ENCODE assay signal across 8 cellular contexts in the genomic region with DNA sequence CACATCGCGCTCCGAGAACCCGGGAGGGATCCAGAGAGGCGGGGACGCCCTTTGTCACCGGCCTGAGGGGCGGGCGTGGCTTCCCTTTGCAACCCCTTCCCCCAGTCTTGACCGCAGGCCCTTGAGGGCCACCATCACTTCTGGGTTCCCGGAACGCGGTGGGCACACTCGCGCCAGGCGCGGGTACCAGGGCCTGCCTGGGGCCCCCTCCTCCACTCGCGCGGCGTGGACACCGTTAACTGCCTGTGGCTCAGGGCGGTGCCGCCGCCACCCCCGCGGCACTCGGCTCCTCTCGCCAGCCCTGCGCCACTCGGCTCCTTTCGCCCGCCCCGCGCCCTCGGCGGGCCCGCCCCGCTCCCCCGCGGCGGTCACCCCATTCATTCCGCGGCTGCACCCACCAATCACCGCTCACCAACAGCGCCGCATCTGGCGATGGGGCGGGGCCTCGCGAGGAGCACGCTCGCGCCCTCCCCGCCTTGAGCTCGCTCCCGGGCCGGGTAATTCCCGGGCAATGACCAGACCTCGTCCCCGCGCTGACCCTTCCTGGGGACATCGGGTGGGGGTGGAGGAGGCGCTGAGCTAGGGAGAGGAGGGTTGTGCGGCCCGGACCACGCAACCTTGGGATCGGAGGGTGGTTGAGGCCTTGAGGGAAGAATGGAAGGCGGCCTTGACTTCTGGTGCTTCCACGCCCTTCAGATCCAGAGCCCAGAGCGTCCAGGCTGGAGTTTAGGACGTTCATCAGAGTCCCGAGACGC. TPM values are rescaled to one million over a fixed set of nuclear protein-coding genes. Genes with fewer than 3 reads are reported as not detected.
DNase-seq lines count a peak whose midpoint lies in the region; ATAC-seq, FAIRE-seq and TF ChIP-seq lines count a peak whose summit lies in the region.

No MANE protein-coding gene starts in this region.

- peak; percentile 82 for DNase-seq in NCI-H1694 treated with DMSO at 0.1 percent for 48 hours (lab: John Stamatoyannopoulos, UW)
- DNase-seq in T-helper 2 cell, result peak; percentile 79 to 97 (median 87)
- DNase-seq in ascending aorta (ENCODE audit: low spot score in 2 of 2), result peak; percentile 87 to 98
- peak; percentile 97 to 99 (median 99) for DNase-seq in right cardiac atrium
- peak; percentile 66 for DNase-seq in pulmonary artery endothelial cell (ENCODE audit: low read depth, low spot score)
- peak; percentile 99 for DNase-seq in urothelium cell line (ENCODE audit: low spot score)

- FAIRE-seq in urothelium cell line (lab: Jason Lieb, UNC), result peak; percentile 98

- H3K9me3 ChIP-seq in ascending aorta (no peaks in the 10 kb centered on the region), right cardiac atrium (ENCODE audit: control insufficient read depth, low read length) (no peaks in the 10 kb centered on the region)

- H3K4me3 ChIP-seq in ascending aorta (peak overlapping the region; percentile 53 to 80), right cardiac atrium (ENCODE audit: low read length) (peak overlapping the region; percentile 55)

- H3K4me1 ChIP-seq in ascending aorta (peaks cover 0 to 4% of the 10 kb centered on the region in 2 donors), right cardiac atrium (ENCODE audit: control insufficient read depth, insufficient read depth, low read length) (no peaks in the 10 kb centered on the region)

- TF ChIP-seq CTCF in ascending aorta (IDR thresholded peaks at IDR 0.05), result no peak

- no peaks in the 10 kb centered on the region for H3K27me3 ChIP-seq in ascending aorta
- no peaks in the 10 kb centered on the region for H3K27me3 ChIP-seq in right cardiac atrium (ENCODE audit: control insufficient read depth, insufficient read depth)

- WGBS in right cardiac atrium, result under 1% methylated on average over 74 of the region's 74 CpGs

- H3K36me3 ChIP-seq in ascending aorta, result no peaks in the 10 kb centered on the region

- ATAC-seq in GM18498 (IDR thresholded peaks at IDR 0.05; ENCODE audit: unreplicated experiment) (peak; percentile 97), HG02870 (IDR thresholded peaks at IDR 0.05; ENCODE audit: unreplicated experiment) (peak; percentile 95), right cardiac atrium (peak; percentile 98 to 99)

- intact Hi-C loops in ascending aorta (cut with DNase I) (loop anchor here (1.0 to 10.0 kb wide), 5 partner anchors 11 to 994 kb away; a partner anchor contains a TSS), right cardiac atrium (cut with DNase I) (no loop called here)

- H3K27ac ChIP-seq in ascending aorta, result peak overlapping the region; percentile 78 to 94
- H3K27ac ChIP-seq in right cardiac atrium (ENCODE audit: low read length), result peak overlapping the region; percentile 92

RNA-seq across cellular contexts. Expression of a gene that starts 10.5 kb away (rescaled TPM):
- 53.7 TPM for total RNA-seq in ascending aorta
- 10 to 100 TPM; 30.7 to 59.0 (median 38.7) TPM for total RNA-seq in right cardiac atrium
- polyA plus RNA-seq in right cardiac atrium, result 27.6 TPM
- total RNA-seq in pulmonary artery endothelial cell, result 84.2 and 93.4 TPM in 2 replicates

Comparison
In these comparisons a context has a peak if more than half of its experiments do, and no peak if none do; other contexts are left out.
1. Peak in every context shown above with its lines: DNase-seq, ATAC-seq, H3K4me3 ChIP-seq and H3K27ac ChIP-seq.